Comparison of ENCODE assay signal across 11 cellular contexts in genomic region chr16:86834451-86835035, GRCh38.
A peak's percentile ranks its signal among the peaks of the same experiment; 100 is the strongest.
DNase-seq lines count a peak whose midpoint lies in the region; TF ChIP-seq lines count a peak whose summit lies in the region.
"Had no signal": no experiment of that assay in that cellular context is flagged by ENCODE, and none has a peak within 500 bp of the region (broad histone marks: within the 10 kb centered on the region; RNA-seq: fewer than 3 reads in every experiment).

No MANE protein-coding gene starts in this region.

- no peak overlapping the region for H2AK5ac ChIP-seq in H9 (ENCODE audit: insufficient read length, low read length)

- H2AFZ ChIP-seq in H9 (ENCODE audit: low read length) = no peak overlapping the region

- no peaks in the 10 kb centered on the region for H3K27me3 ChIP-seq in H9 (ENCODE audit: insufficient read depth, low read length)
- no peaks in the 10 kb centered on the region for H3K27me3 ChIP-seq in SJCRH30
- H3K27me3 ChIP-seq in sigmoid colon = no peaks in the 10 kb centered on the region

- no peak overlapping the region for H3K9ac ChIP-seq in H9 (ENCODE audit: extremely low read depth, insufficient read length, low read length)

- H2BK15ac ChIP-seq in H9 (ENCODE audit: low read depth, low read length) = no peak overlapping the region

- no peak overlapping the region for H3K23ac ChIP-seq in H9 (ENCODE audit: insufficient read length, low read depth, low read length)

- peaks cover 3% of the 10 kb centered on the region for H4K20me1 ChIP-seq in H9 (ENCODE audit: control insufficient read depth, insufficient read depth, insufficient read length)

- H3K4me2 ChIP-seq in H9 (ENCODE audit: insufficient read depth, insufficient read length, low read length) = no peak overlapping the region

- no peak overlapping the region for H3K4me3 Mint-ChIP-seq in H9
- H3K4me3 Mint-ChIP-seq: activated naive CD8-positive, alpha-beta T cell had no signal

- H3K27ac Mint-ChIP-seq in H9 = peak overlapping the region in 1 of 3 experiments; percentile 66; a peak in 2 of 7 replicates
- H3K27ac Mint-ChIP-seq: activated naive CD8-positive, alpha-beta T cell had no signal

- no peak for TF ChIP-seq EP300 in sigmoid colon (IDR thresholded peaks at IDR 0.05)

- peaks cover 5 to 7% of the 10 kb centered on the region in 2 experiments for H3K4me1 Mint-ChIP-seq in H9

- no peak overlapping the region for H3K4me3 ChIP-seq in SJCRH30
- H3K4me3 ChIP-seq in fibroblast of pulmonary artery (replicated peaks; ENCODE audit: low read depth, low read length) = no peak overlapping the region
- no peak overlapping the region for H3K4me3 ChIP-seq in sigmoid colon

- H3K9me3 ChIP-seq in H9 (ENCODE audit: control insufficient read depth, low read depth, low read length) = no peaks in the 10 kb centered on the region
- no peaks in the 10 kb centered on the region for H3K9me3 ChIP-seq in SJCRH30 (replicated peaks)
- H3K9me3 ChIP-seq in sigmoid colon = peaks cover 0 to 3% (median 0%) of the 10 kb centered on the region in 4 donors

- H3K14ac ChIP-seq in H9 (ENCODE audit: insufficient read depth, low read length) = no peak overlapping the region

- H4K8ac ChIP-seq in H9 (replicated peaks; ENCODE audit: insufficient read length, low read depth, low read length) = no peak overlapping the region

- TF ChIP-seq POLR2A in sigmoid colon (IDR thresholded peaks at IDR 0.05) = no peak

- peaks cover 6% of the 10 kb centered on the region in 2 experiments; a peak in 3 of 5 replicates for H3K9me3 Mint-ChIP-seq in H9

- TF ChIP-seq CTCF in H9 (conservative IDR thresholded peaks at IDR 0.05) (peak; percentile 65), fibroblast of pulmonary artery (IDR thresholded peaks at IDR 0.05; ENCODE audit: low read length, missing control alignments) (peak; percentile 14), sigmoid colon (IDR thresholded peaks at IDR 0.05) (no peak), GM10248 (IDR thresholded peaks at IDR 0.05; ENCODE audit: control extremely low read depth, extremely low read depth, low read depth, missing control alignments) (no peak)

- H3K18ac ChIP-seq in H9 (ENCODE audit: insufficient read length, low read depth, low read length) = no peak overlapping the region

- H3K23me2 ChIP-seq in H9 (ENCODE audit: insufficient read length, low read depth, low read length, poor library complexity, severe bottlenecking) = no peaks in the 10 kb centered on the region

- no CpG with 5 or more reads among the region's 22 CpGs for WGBS in H9 (ENCODE audit: extremely low coverage, insufficient read length, low lambda C conversion rate)
- WGBS in sigmoid colon, 2 donors = 62 to 71% methylated on average over 22 of the region's 22 CpGs

- H3K4me1 ChIP-seq in H9 (ENCODE audit: insufficient read depth, low read length) (no peaks in the 10 kb centered on the region), SJCRH30 (no peaks in the 10 kb centered on the region), sigmoid colon (peaks cover 0 to 6% (median 2%) of the 10 kb centered on the region in 4 donors)

- no peak overlapping the region for H2BK120ac ChIP-seq in H9 (ENCODE audit: low read depth, low read length, poor library complexity, severe bottlenecking)

- H2BK20ac ChIP-seq in H9 (ENCODE audit: low read depth, low read length, poor library complexity, severe bottlenecking) = no peak overlapping the region

- no peaks in the 10 kb centered on the region for H3K36me3 ChIP-seq in SJCRH30
- H3K36me3 ChIP-seq in sigmoid colon = no peaks in the 10 kb centered on the region

- intact Hi-C loops in sigmoid colon (cut with DNase I) = no loop called here

- CTCF ChIA-PET in GM10248 (lab: Yijun Ruan, JAX) = no interaction called here

- peaks cover 0 to 4% (median 2%) of the 10 kb centered on the region in 3 experiments; a peak in 1 of 7 replicates for H3K36me3 Mint-ChIP-seq in H9 (ENCODE audit: insufficient read depth in 1 of 3, low read depth in 3 of 3)
- H3K36me3 Mint-ChIP-seq: activated naive CD8-positive, alpha-beta T cell had no signal

- H3T11ph ChIP-seq in H9 (ENCODE audit: low read length) = no peak overlapping the region

- no peaks in the 10 kb centered on the region for H3K79me2 ChIP-seq in H9 (ENCODE audit: insufficient read depth, low read length)

- no peak overlapping the region for H3K4ac ChIP-seq in H9 (ENCODE audit: low read depth, low read length)

- H3K56ac ChIP-seq in H9 (ENCODE audit: insufficient read length, low read depth, low read length) = no peak overlapping the region

- DNase-seq in H9 (peak; percentile 82), SJCRH30 (peak; percentile 58 to 70), fibroblast of pulmonary artery (ENCODE audit: low read depth) (peak; percentile 42), sigmoid colon (peak; percentile 53), GM10248 (ENCODE audit: extremely low spot score) (no peak), amygdala (lab: John Stamatoyannopoulos, UW) (no peak)
- no peak for DNase-seq in activated CD4-positive, alpha-beta T cell treated with anti-CD3 and anti-CD28 coated beads for 1 hour
- DNase-seq in activated T-cell treated with anti-CD3 and anti-CD28 coated beads, Interleukin-2, amount 50 U/mL, for 48 hours = no peak
- DNase-seq: activated CD4-positive, alpha-beta T cell treated with anti-CD3 and anti-CD28 coated beads for 48 hours; trophoblast cell had no signal

- POLR2A ChIA-PET in GM10248 (lab: Yijun Ruan, JAX) = no interaction called here

- H2BK12ac ChIP-seq in H9 (ENCODE audit: insufficient read length, low read depth, low read length) = no peak overlapping the region

- no peak overlapping the region for H2BK5ac ChIP-seq in H9 (ENCODE audit: insufficient read length, low read length)

- H4K5ac ChIP-seq in H9 (ENCODE audit: insufficient read length, low read depth, low read length) = no peak overlapping the region

- H3K79me1 ChIP-seq in H9 (ENCODE audit: insufficient read depth, low read depth, low read length, poor library complexity, severe bottlenecking) = no peaks in the 10 kb centered on the region

- no peak overlapping the region for H4K91ac ChIP-seq in H9 (ENCODE audit: insufficient read length, low read depth, low read length)

- no peak overlapping the region for H3K27ac ChIP-seq in H9 (ENCODE audit: insufficient read length, low read depth, low read length)
- no peak overlapping the region for H3K27ac ChIP-seq in SJCRH30
- H3K27ac ChIP-seq in sigmoid colon = no peak overlapping the region

- H3K27me3 Mint-ChIP-seq in H9 (ENCODE audit: low read depth) = peaks cover 21% of the 10 kb centered on the region

Comparison
In these comparisons a context has a peak if more than half of its experiments do, and no peak if none do; other contexts are left out.
1. DNase-seq: peak in H9 (single experiment), SJCRH30 (2 of 2), fibroblast of pulmonary artery (single experiment) and sigmoid colon (single experiment); none in activated CD4-positive, alpha-beta T cell treated with anti-CD3 and anti-CD28 coated beads for 1 hour (single experiment), GM10248 (single experiment), amygdala (0 of 56) and activated T-cell treated with anti-CD3 and anti-CD28 coated beads, Interleukin-2, amount 50 U/mL, for 48 hours (0 of 2).
2. CTCF ChIP-seq: peak in H9 (single experiment) and fibroblast of pulmonary artery (single experiment); none in sigmoid colon (0 of 4) and GM10248 (single experiment).